In the genomic region with DNA sequence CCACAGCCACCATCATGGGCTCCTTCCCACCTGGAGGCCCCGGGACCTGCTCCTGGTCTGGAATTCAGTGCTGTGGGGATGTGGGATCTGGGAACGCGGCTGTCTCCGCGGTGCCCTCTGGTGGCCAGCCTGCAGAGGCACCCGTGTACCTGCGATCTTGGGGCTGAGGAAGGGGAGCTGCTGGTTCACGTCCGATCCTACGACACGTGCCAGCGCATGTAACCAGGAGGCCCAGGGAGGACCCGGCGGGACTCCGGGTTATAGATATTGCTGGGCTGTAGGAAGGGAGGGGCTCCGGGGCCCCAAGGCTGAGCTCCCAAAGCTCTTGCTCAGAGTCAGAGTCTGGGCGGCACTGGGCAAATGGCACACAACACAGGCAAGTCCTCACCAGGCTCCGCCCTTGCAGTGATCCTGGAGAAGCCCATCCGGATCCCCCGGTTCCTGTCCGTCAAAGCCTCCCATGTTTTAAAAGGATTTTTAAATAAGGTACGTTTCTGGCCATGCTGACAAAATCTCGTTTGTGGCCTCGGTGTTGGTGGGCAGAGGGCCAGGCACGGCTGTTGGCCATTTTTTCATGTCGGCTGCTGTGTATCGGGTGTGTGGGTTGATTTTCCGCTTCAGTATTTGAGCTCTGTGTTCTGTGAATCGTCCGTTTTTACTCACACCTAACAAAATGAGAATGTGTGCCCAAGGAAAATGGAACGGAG, we compare ENCODE assay signal across 8 cellular contexts. TPM values are rescaled to one million over a fixed set of nuclear protein-coding genes. Genes with fewer than 3 reads are reported as not detected.
DNase-seq lines count a peak whose midpoint lies in the region; ATAC-seq, FAIRE-seq and TF ChIP-seq lines count a peak whose summit lies in the region.

No MANE protein-coding gene starts in this region.

- H3K4me1 ChIP-seq in keratinocyte (ENCODE audit: control insufficient read depth, extremely low read depth, insufficient read depth, low read length): peaks cover 8% of the 10 kb centered on the region

- H3K4me3 ChIP-seq in MG63: peak overlapping the region; percentile 25
- no peak overlapping the region for H3K4me3 ChIP-seq in SU-DHL-6 (ENCODE audit: insufficient read depth, low read length, poor library complexity, severe bottlenecking)
- H3K4me3 ChIP-seq in keratinocyte (ENCODE audit: control insufficient read depth in 2 of 3, extremely low read depth in 1 of 3, insufficient read depth in 2 of 3, low read depth in 1 of 3, low read length in 3 of 3): no peak overlapping the region

- no peaks in the 10 kb centered on the region for H3K9me2 ChIP-seq in SU-DHL-6 (replicated peaks; ENCODE audit: insufficient read depth, low read length)

- ATAC-seq in GM18519 (IDR thresholded peaks at IDR 0.05; ENCODE audit: low FRiP score, unreplicated experiment): no peak

- H3K27me3 ChIP-seq in MG63: no peaks in the 10 kb centered on the region
- no peaks in the 10 kb centered on the region for H3K27me3 ChIP-seq in SU-DHL-6 (ENCODE audit: low read length)
- no peaks in the 10 kb centered on the region for H3K27me3 ChIP-seq in keratinocyte (ENCODE audit: control insufficient read depth, extremely low read depth, insufficient read depth, low read length)

- peak; percentile 71 for DNase-seq in ELR (ENCODE audit: low read depth)
- peak; percentile 66 for DNase-seq in MG63
- peak in 33 of 61 donors; percentile 3 to 77 (median 30) for DNase-seq in caudate nucleus (lab: John Stamatoyannopoulos, UW)
- DNase-seq in keratinocyte (ENCODE audit: low read depth, low spot score): peak; percentile 25
- peak; percentile 43 for DNase-seq in stimulated activated CD4-positive, alpha-beta T cell treated with anti-CD3 and anti-CD28 coated beads, Interleukin-4, amount 100 ng/mL, for 1 hour
- no peak for DNase-seq in MV-4-11 (lab: John Stamatoyannopoulos, UW)

- H4K20me1 ChIP-seq in SU-DHL-6 (ENCODE audit: low read depth, low read length) (no peaks in the 10 kb centered on the region), keratinocyte (ENCODE audit: control insufficient read depth, extremely low read depth, insufficient read depth, low read length) (no peaks in the 10 kb centered on the region)

- H3F3A ChIP-seq in SU-DHL-6 (ENCODE audit: insufficient read depth): no peaks in the 10 kb centered on the region

- H3K9ac ChIP-seq in SU-DHL-6 (ENCODE audit: low read length): no peak overlapping the region
- peak overlapping the region; percentile 15 for H3K9ac ChIP-seq in keratinocyte (ENCODE audit: control insufficient read depth, extremely low read depth, insufficient read depth, low read length)

- dilution Hi-C loops in keratinocyte (cut with MboI; ENCODE audit: extremely low pct_ligation_motif_present, low sequenced_read_pairs): no loop called here

- no peak overlapping the region for H3K27ac ChIP-seq in SU-DHL-6 (ENCODE audit: low read depth, low read length)
- H3K27ac ChIP-seq in caudate nucleus (ENCODE audit: low read depth, low read length): no peak overlapping the region
- no peak overlapping the region for H3K27ac ChIP-seq in keratinocyte (ENCODE audit: control insufficient read depth, insufficient read depth, low read length)

- H3K4me2 ChIP-seq in SU-DHL-6 (ENCODE audit: low read depth, low read length, poor library complexity, severe bottlenecking) (no peak overlapping the region), keratinocyte (ENCODE audit: control insufficient read depth, extremely low read depth, insufficient read depth, low read depth, low read length) (peak overlapping the region; percentile 67)

- H2AFZ ChIP-seq in SU-DHL-6 (ENCODE audit: low read depth, low read length, severe bottlenecking) (no peak overlapping the region), keratinocyte (ENCODE audit: control insufficient read depth, low read length) (peak overlapping the region; percentile 15)

- H3K79me2 ChIP-seq in SU-DHL-6 (ENCODE audit: insufficient read depth, low read length) (no peaks in the 10 kb centered on the region), keratinocyte (ENCODE audit: control insufficient read depth, insufficient read depth, low read length) (no peaks in the 10 kb centered on the region)

- H3K36me3 ChIP-seq in MG63: no peaks in the 10 kb centered on the region
- no peaks in the 10 kb centered on the region for H3K36me3 ChIP-seq in SU-DHL-6 (ENCODE audit: low read length)
- peaks cover 4 to 28% of the 10 kb centered on the region in 2 experiments for H3K36me3 ChIP-seq in keratinocyte (ENCODE audit: control insufficient read depth in 2 of 2, extremely low read depth in 1 of 2, insufficient read depth in 2 of 2, low read length in 2 of 2)

- TF ChIP-seq CTCF in SU-DHL-6 (IDR thresholded peaks at IDR 0.05; ENCODE audit: insufficient read depth, low read length, poor library complexity, severe bottlenecking): peak; percentile 81
- peak; percentile 86 to 95 (median 94) for TF ChIP-seq CTCF in keratinocyte (optimal IDR thresholded peaks at IDR 0.05 in 1 of 3, IDR thresholded peaks at IDR 0.05 in 1 of 3, conservative IDR thresholded peaks at IDR 0.05 in 1 of 3; ENCODE audit: extremely low read depth in 1 of 3, insufficient read depth in 2 of 3, low read length in 3 of 3)

- FAIRE-seq in keratinocyte (lab: Jason Lieb, UNC): peak; percentile 70

- H3K9me1 ChIP-seq in keratinocyte (ENCODE audit: control insufficient read depth, extremely low read depth, insufficient read depth, low read length): no peaks in the 10 kb centered on the region

- H3K9me3 ChIP-seq in MG63 (no peaks in the 10 kb centered on the region), SU-DHL-6 (ENCODE audit: insufficient read depth, low read length) (no peaks in the 10 kb centered on the region), keratinocyte (ENCODE audit: control insufficient read depth, low read depth, low read length) (no peaks in the 10 kb centered on the region)

RNA-seq across cellular contexts. Expression of a gene that starts 20.1 kb away (rescaled TPM):
- 30.4 and 75.0 TPM in 2 replicates for total RNA-seq in MG63 (2014; rRNA removed; shearing (Covaris generic); ENCODE audit: low replicate concordance)
- polyA plus RNA-seq in keratinocyte: 7.3 to 13.7 TPM (median 8.9 TPM) in 3 replicates
- polyA plus RNA-seq in keratinocyte (2011; ENCODE audit: low read depth): 4.0 TPM
- 5.3 and 17.8 TPM in 2 replicates for polyA plus RNA-seq in keratinocyte (2011; cell fraction: cytosol; rRNA removed)
- 8.9 and 13.7 TPM in 2 replicates for polyA plus RNA-seq in keratinocyte (2011; cell fraction: nucleus; rRNA removed)
- polyA plus RNA-seq in keratinocyte (2012; ENCODE audit: low replicate concordance): 17.9 and 25.7 TPM in 2 replicates
- 2.7 to 3.6 TPM (median 3.0 TPM) in 3 replicates for polyA minus RNA-seq in keratinocyte
- polyA minus RNA-seq in keratinocyte (2011; cell fraction: cytosol; rRNA and poly(A)+ RNA removed): 10.6 TPM
- 3.6 and 4.6 TPM in 2 replicates for polyA minus RNA-seq in keratinocyte (2011; cell fraction: nucleus; rRNA and poly(A)+ RNA removed)

RNA-seq across cellular contexts. Expression of a gene that starts 53.6 kb away (rescaled TPM):
- 7.7 and 9.2 TPM in 2 replicates for total RNA-seq in MG63 (2014; rRNA removed; shearing (Covaris generic); ENCODE audit: low replicate concordance)
- 3.8 to 10.1 TPM (median 4.8 TPM) in 3 replicates for polyA plus RNA-seq in keratinocyte
- polyA plus RNA-seq in keratinocyte (2011; ENCODE audit: low read depth): 3.4 TPM
- 6.8 and 10.6 TPM in 2 replicates for polyA plus RNA-seq in keratinocyte (2011; cell fraction: cytosol; rRNA removed)
- 18.4 and 21.5 TPM in 2 replicates for polyA plus RNA-seq in keratinocyte (2011; cell fraction: nucleus; rRNA removed)
- polyA plus RNA-seq in keratinocyte (2012; ENCODE audit: low replicate concordance): 12.2 and 22.1 TPM in 2 replicates
- 4.8 to 19.5 TPM (median 6.1 TPM) in 3 replicates for polyA minus RNA-seq in keratinocyte
- 25.5 TPM for polyA minus RNA-seq in keratinocyte (2011; cell fraction: cytosol; rRNA and poly(A)+ RNA removed)
- 15.9 and 20.3 TPM in 2 replicates for polyA minus RNA-seq in keratinocyte (2011; cell fraction: nucleus; rRNA and poly(A)+ RNA removed)
